In genomic region chr16:55088098-55088497, GRCh38 we compare ENCODE assay signal across 7 cellular contexts.
"Had no signal": no experiment of that assay in that cellular context is flagged by ENCODE, and none has a peak within 500 bp of the region (broad histone marks: within the 10 kb centered on the region; RNA-seq: fewer than 3 reads in every experiment).

No MANE protein-coding gene starts in this region.

- H3K4me2 ChIP-seq: KMS-11 had no signal

- H3K27me3 Mint-ChIP-seq: IgD-negative memory B cell had no signal

- H3K27ac Mint-ChIP-seq: IgD-negative memory B cell had no signal

- H3K9me3 Mint-ChIP-seq: IgD-negative memory B cell had no signal

- FAIRE-seq: HTR-8/SVneo had no signal

- DNase-seq: IMR-90, KBM-7, KG1 had no signal

- H3K27ac ChIP-seq: HL-60, KMS-11 had no signal

- H3K4me3 Mint-ChIP-seq: IgD-negative memory B cell had no signal

- H3K9ac ChIP-seq: KMS-11 had no signal
